In genomic region chr4:8534129-8534528, GRCh38 we compare ENCODE assay signal across 8 cellular contexts. TPM values are rescaled to one million over a fixed set of nuclear protein-coding genes. Genes with fewer than 3 reads are reported as not detected.
A peak's percentile ranks its signal among the peaks of the same experiment; 100 is the strongest.
DNase-seq lines count a peak whose midpoint lies in the region; ATAC-seq, FAIRE-seq and TF ChIP-seq lines count a peak whose summit lies in the region.

No MANE protein-coding gene starts in this region.

- no TSS peak for BruUV-seq in Caco-2 (replicated peaks; lab: Mats Ljungman, UMichigan)

- H3K4me3 Mint-ChIP-seq in Caco-2 (ENCODE audit: unreplicated experiment), result peak overlapping the region; percentile 65

- H3K27ac Mint-ChIP-seq in Caco-2 (ENCODE audit: unreplicated experiment), result peak overlapping the region; percentile 78

- no peaks in the 10 kb centered on the region for H3K27me3 Mint-ChIP-seq in Caco-2 (ENCODE audit: insufficient read depth, unreplicated experiment)

- peaks cover 14% of the 10 kb centered on the region for H3K9me3 Mint-ChIP-seq in Caco-2 (ENCODE audit: unreplicated experiment)

- H3K36me3 ChIP-seq in Caco-2 (ENCODE audit: control insufficient read depth, insufficient read depth, low read length), result no peaks in the 10 kb centered on the region; the same call in 1 of the 2 replicates

- POLR2A ChIA-PET in Caco-2 (lab: Charles Lee), result interaction anchor here (1.2 kb wide), 1 partner anchor 9 kb away, joined by 7 read pairs; no protein-coding TSS in a partner anchor

- ATAC-seq in GM19468 (IDR thresholded peaks at IDR 0.05; ENCODE audit: extremely low read depth, unreplicated experiment) (peak; percentile 71), HG03521 (IDR thresholded peaks at IDR 0.05; ENCODE audit: unreplicated experiment) (peak; percentile 74)

- peak; percentile 31 for FAIRE-seq in endometrium (lab: Jason Lieb, UNC)

- H3K36me3 Mint-ChIP-seq in Caco-2 (ENCODE audit: insufficient read depth, unreplicated experiment), result peaks cover 19% of the 10 kb centered on the region

- CTCF ChIA-PET in Caco-2 (lab: Charles Lee), result interaction anchor here (0.8 to 1.3 kb wide), 3 partner anchors 22 to 83 kb away, joined by 3 to 9 read pairs (median 3); no protein-coding TSS in a partner anchor

- no peaks in the 10 kb centered on the region for H3K27me3 ChIP-seq in Caco-2 (replicated peaks; ENCODE audit: control insufficient read depth, insufficient read depth, low read length)

- peaks cover 15% of the 10 kb centered on the region for H3K9me3 ChIP-seq in Caco-2

- H3K4me1 Mint-ChIP-seq in Caco-2 (ENCODE audit: low read depth, unreplicated experiment), result peaks cover 36% of the 10 kb centered on the region

- peaks cover 39% of the 10 kb centered on the region for H3K4me1 ChIP-seq in Caco-2

- peak; percentile 86 to 87 for DNase-seq in Caco-2
- peak; percentile 95 for DNase-seq in renal cortical epithelial cell (ENCODE audit: low read depth)
- no peak for DNase-seq in DMS 273 treated with DMSO at 0.1 percent for 48 hours (lab: John Stamatoyannopoulos, UW)
- DNase-seq in activated CD8-positive, alpha-beta memory T cell treated with anti-CD3 and anti-CD28 coated beads, Interleukin-2, amount 50 U/mL, for 4 hours, result no peak
- DNase-seq in activated CD4-positive, alpha-beta T cell treated with anti-CD3 and anti-CD28 coated beads for 1 hour, result no peak

- H3K4me3 ChIP-seq in Caco-2 (ENCODE audit: low read depth, low read length), result peak overlapping the region; percentile 2

- TF ChIP-seq CTCF in Caco-2 (IDR thresholded peaks at IDR 0.05; ENCODE audit: insufficient read depth in 1 of 2, low read depth in 1 of 2, low read length in 1 of 2, severe bottlenecking in 1 of 2, unreplicated experiment in 1 of 2), result no peak

- intact Hi-C loops in Caco-2 (cut with micrococcal nuclease; ENCODE audit: unreplicated experiment), result loop anchor here (1.0 to 5.0 kb wide), 3 partner anchors 9 to 72 kb away; no protein-coding TSS in a partner anchor

RNA-seq across cellular contexts. Expression of gene GPR78, which starts 46.1 kb away (rescaled TPM):
- 0.68 and 0.79 TPM in 2 replicates for total RNA-seq in Caco-2 (2022)
- not detected in 2 replicates for total RNA-seq in renal cortical epithelial cell

RNA-seq across cellular contexts. Expression of gene CPZ, which starts 58.4 kb away (rescaled TPM):
- 5.2 and 7.7 TPM in 2 replicates for total RNA-seq in Caco-2 (2022)
- total RNA-seq in renal cortical epithelial cell, result 0.20 TPM in 1 of 2 replicates, not detected in the other

Comparison
In these comparisons a context has a peak if more than half of its experiments do, and no peak if none do; other contexts are left out.
1. DNase-seq: peak in Caco-2 (2 of 2) and renal cortical epithelial cell (single experiment); none in DMS 273 treated with DMSO at 0.1 percent for 48 hours (single experiment), activated CD8-positive, alpha-beta memory T cell treated with anti-CD3 and anti-CD28 coated beads, Interleukin-2, amount 50 U/mL, for 4 hours (single experiment) and activated CD4-positive, alpha-beta T cell treated with anti-CD3 and anti-CD28 coated beads for 1 hour (single experiment).